ENCODE assay signal across 8 cellular contexts in the genomic region with DNA sequence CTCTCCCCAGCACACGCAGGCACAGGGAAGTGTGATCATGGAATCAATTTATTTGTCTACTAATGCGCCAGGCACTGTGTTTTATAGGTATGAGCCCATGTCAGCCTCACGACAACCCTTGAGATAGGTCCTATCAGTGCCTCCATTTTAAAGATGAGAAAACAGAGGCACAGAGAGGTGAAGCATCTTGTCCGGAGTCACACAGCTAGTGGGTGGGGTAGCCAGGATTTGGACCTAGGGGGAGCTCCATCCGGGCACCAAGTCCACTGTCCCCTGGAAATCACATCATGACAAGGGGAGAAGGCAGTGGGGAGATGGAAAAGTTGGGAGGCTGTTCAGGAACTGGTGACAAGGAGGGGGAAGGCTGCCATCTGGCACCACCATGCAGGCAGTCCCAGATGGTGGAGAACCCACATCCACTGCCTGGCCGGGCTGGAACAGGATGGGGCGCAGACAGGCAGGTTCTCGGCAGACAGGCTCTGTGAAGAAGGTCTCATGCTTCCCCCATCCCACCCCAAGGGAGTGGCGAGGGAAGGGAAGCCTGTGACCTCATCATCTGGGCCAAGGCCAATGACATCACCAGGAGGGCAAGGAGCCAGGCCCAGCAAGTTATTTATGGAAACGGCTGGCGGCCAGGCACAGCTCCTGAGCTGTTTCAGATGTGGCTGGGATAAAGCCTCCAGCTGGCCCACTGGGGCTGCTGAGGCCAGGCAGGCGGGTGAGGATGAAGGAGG.
DNase-seq lines count a peak whose midpoint lies in the region; ATAC-seq and TF ChIP-seq lines count a peak whose summit lies in the region.

No MANE protein-coding gene starts in this region.

- no peak for TF ChIP-seq CTCF in epithelial cell of esophagus (IDR thresholded peaks at IDR 0.05; ENCODE audit: insufficient read depth, low read depth, low read length, missing control alignments)
- no peak for TF ChIP-seq CTCF in osteocyte (IDR thresholded peaks at IDR 0.05)

- H3K36me3 Mint-ChIP-seq in osteocyte (ENCODE audit: unreplicated experiment), result no peaks in the 10 kb centered on the region

- ATAC-seq in HG02759 (IDR thresholded peaks at IDR 0.05; ENCODE audit: unreplicated experiment), result no peak
- no peak for ATAC-seq in GM18870 (IDR thresholded peaks at IDR 0.05; ENCODE audit: unreplicated experiment)

- DNase-seq in COR-L47 (lab: John Stamatoyannopoulos, UW), result peak; percentile 72
- peak; percentile 53 for DNase-seq in NCI-H510A (lab: John Stamatoyannopoulos, UW)
- DNase-seq in epithelial cell of esophagus (ENCODE audit: low read depth), result peak; percentile 44
- DNase-seq in myocyte (ENCODE audit: low read depth), result peak; percentile 2
- DNase-seq in stimulated activated CD4-positive, alpha-beta T cell treated with anti-CD3 and anti-CD28 coated beads, Interleukin-4, amount 100 ng/mL, for 24 hours, result no peak
- DNase-seq in osteocyte (ENCODE audit: extremely low spot score, unreplicated experiment), result no peak

- H3K4me3 Mint-ChIP-seq in osteocyte (ENCODE audit: unreplicated experiment), result no peak overlapping the region

- peaks cover 14% of the 10 kb centered on the region for H3K4me1 Mint-ChIP-seq in osteocyte (ENCODE audit: unreplicated experiment)

- H3K4me3 ChIP-seq in epithelial cell of esophagus (ENCODE audit: low read length), result no peak overlapping the region

- H3K27ac Mint-ChIP-seq in osteocyte (ENCODE audit: unreplicated experiment), result no peak overlapping the region

- H3K27me3 Mint-ChIP-seq in osteocyte (ENCODE audit: unreplicated experiment), result peaks cover 13% of the 10 kb centered on the region

- no peaks in the 10 kb centered on the region for H3K9me3 Mint-ChIP-seq in osteocyte (ENCODE audit: unreplicated experiment)

Comparison
In these comparisons a context has a peak if more than half of its experiments do, and no peak if none do; other contexts are left out.
1. DNase-seq: peak in COR-L47 (single experiment), NCI-H510A (single experiment), epithelial cell of esophagus (single experiment) and myocyte (single experiment); none in stimulated activated CD4-positive, alpha-beta T cell treated with anti-CD3 and anti-CD28 coated beads, Interleukin-4, amount 100 ng/mL, for 24 hours (single experiment) and osteocyte (single experiment).